Comparison of ENCODE assay signal across 18 cellular contexts in genomic region chr7:129671276-129671675, GRCh38.
"Had no signal": no experiment of that assay in that cellular context is flagged by ENCODE, and none has a peak within 500 bp of the region (broad histone marks: within the 10 kb centered on the region; RNA-seq: fewer than 3 reads in every experiment).

No MANE protein-coding gene starts in this region.

- ATAC-seq: left lung; naive thymus-derived CD8-positive, alpha-beta T cell; stimulated activated memory B cell treated with anti-CD40 and anti-IgM and Interleukin-4, amounts not matched to agents 10 μg/mL and 1 μg/mL and 100 μg/mL, for 72 hours had no signal

- H3K4me3 ChIP-seq: coronary artery, left lung, sigmoid colon, smooth muscle cell, stomach, transverse colon had no signal

- DNase-seq: activated CD4-positive, alpha-beta memory T cell treated with anti-CD3 and anti-CD28 coated beads for 36 hours; activated CD4-positive, alpha-beta T cell treated with anti-CD3 and anti-CD28 coated beads for 48 hours; activated naive CD4-positive, alpha-beta T cell treated with anti-CD3 and anti-CD28 coated beads for 36 hours; activated naive CD8-positive, alpha-beta T cell treated with anti-CD3 and anti-CD28 coated beads, Interleukin-2, amount 10 ng/mL, durations not matched to agents 7 days and 5 days; activated T-cell treated with anti-CD3 and anti-CD28 coated beads, Interleukin-2, amount 50 U/mL, for 48 hours; amygdala; cerebellar nuclear complex; kidney; left lung; naive thymus-derived CD8-positive, alpha-beta T cell; retina; sigmoid colon; stimulated activated CD4-positive, alpha-beta T cell treated with anti-CD3 and anti-CD28 coated beads, Interleukin-15, amount 100 ng/mL, for 24 hours; stomach; transverse colon had no signal
